Comparison of ENCODE assay signal across 7 cellular contexts in genomic region chr11:40328890-40329617, GRCh38.
DNase-seq lines count a peak whose midpoint lies in the region; ATAC-seq, FAIRE-seq and TF ChIP-seq lines count a peak whose summit lies in the region.

No MANE protein-coding gene starts in this region.

- TF ChIP-seq EP300 in transverse colon (IDR thresholded peaks at IDR 0.05; ENCODE audit: low read depth): peak; percentile 56

- H3K9me3 ChIP-seq in adipocyte (ENCODE audit: control insufficient read depth, low read length) (no peaks in the 10 kb centered on the region), transverse colon (no peaks in the 10 kb centered on the region)

- FAIRE-seq in GM12891 (lab: Jason Lieb, UNC): no peak

- peaks cover 7% of the 10 kb centered on the region for H3K4me1 ChIP-seq in adipocyte (ENCODE audit: control insufficient read depth, insufficient read depth, low read length)
- H3K4me1 ChIP-seq in transverse colon: peaks cover 0 to 7% (median 4%) of the 10 kb centered on the region in 4 donors

- H3K9ac ChIP-seq in adipocyte (ENCODE audit: low read length): no peak overlapping the region

- intact Hi-C loops in transverse colon (cut with DNase I; ENCODE audit: low total_unique reads): no loop called here

- in situ Hi-C loops in transverse colon (cut with MboI; ENCODE audit: low pct_ligation_motif_present in 1 of 4, low pct_unique_long_range_greater_than_20kb in 1 of 4, low sequenced_read_pairs in 3 of 4): no loop called here

- H3K27me3 ChIP-seq in adipocyte (replicated peaks; ENCODE audit: control insufficient read depth, insufficient read depth, low read length) (no peaks in the 10 kb centered on the region), transverse colon (no peaks in the 10 kb centered on the region)

- peak overlapping the region; percentile 64 for H3K4me3 ChIP-seq in adipocyte (ENCODE audit: low read length)
- H3K4me3 ChIP-seq in transverse colon: no peak overlapping the region

- TF ChIP-seq POLR2A in transverse colon (IDR thresholded peaks at IDR 0.05): no peak
- no peak for TF ChIP-seq POLR2A in GM12891 (IDR thresholded peaks at IDR 0.05; ENCODE audit: low read depth, low read length)

- no peak for ATAC-seq in GM18909 (IDR thresholded peaks at IDR 0.05; ENCODE audit: poor library complexity, unreplicated experiment)

- peak; percentile 3 for DNase-seq in HuH-7 (ENCODE audit: low spot score)
- DNase-seq in adipocyte (ENCODE audit: low read depth): peak; percentile 97
- peak; percentile 100 for DNase-seq in iris pigment epithelial cell (ENCODE audit: low read depth)
- peak; percentile 21 for DNase-seq in transverse colon
- no peak for DNase-seq in GM12891 (ENCODE audit: insufficient read length, low spot score)
- DNase-seq in effector CD4-positive, alpha-beta T cell: no peak

- H3K36me3 ChIP-seq in adipocyte (ENCODE audit: control insufficient read depth, insufficient read depth, low read length, severe bottlenecking): no peaks in the 10 kb centered on the region
- no peaks in the 10 kb centered on the region for H3K36me3 ChIP-seq in transverse colon

- TF ChIP-seq CTCF in transverse colon (IDR thresholded peaks at IDR 0.05): no peak

- H3K27ac ChIP-seq in transverse colon: peak overlapping the region in 2 of 4 donors; percentile 47 to 52

- WGBS in transverse colon (ENCODE audit: low coverage in 1 of 2), 2 donors: 6 to 11% methylated on average over 5 of the region's 5 CpGs

TF ChIP-seq in GM12891, 5 proteins besides CTCF, POLR2A, EP300 and RAD21:
- TF ChIP-seq SPI1 (IDR thresholded peaks at IDR 0.05; ENCODE audit: low read depth, low read length): no peak
- TF ChIP-seq TAF1 (IDR thresholded peaks at IDR 0.05; ENCODE audit: low read depth, low read length): no peak
- no peak for TF ChIP-seq POU2F2 (IDR thresholded peaks at IDR 0.05; ENCODE audit: low read depth, low read length)

Comparison
In these comparisons a context has a peak if more than half of its experiments do, and no peak if none do; other contexts are left out.
1. DNase-seq: peak in HuH-7 (single experiment), adipocyte (single experiment), iris pigment epithelial cell (single experiment) and transverse colon (single experiment); none in GM12891 (single experiment) and effector CD4-positive, alpha-beta T cell (single experiment).